8 cellular contexts compared by ENCODE assay signal in genomic region chr2:147844691-147845607, GRCh38. TPM values are rescaled to one million over a fixed set of nuclear protein-coding genes. Genes with fewer than 3 reads are reported as not detected.
DNase-seq lines count a peak whose midpoint lies in the region; ATAC-seq and TF ChIP-seq lines count a peak whose summit lies in the region.

ACVR2A (plus strand) TSS chr2:147845029; CDS start chr2:147845153, 124 bp downstream.

- TF ChIP-seq CTCF in lower lobe of right lung (IDR thresholded peaks at IDR 0.05) = no peak

- peak within 1 kb of the TSS; percentile 94 for H3K27ac ChIP-seq in duodenal mucosa (ENCODE audit: low read depth, low read length)
- H3K27ac ChIP-seq in lower lobe of right lung = peak within 1 kb of the TSS; percentile 95

- peak within 1 kb of the TSS; percentile 92 for H3K27ac Mint-ChIP-seq in activated CD4-positive, alpha-beta T cell treated with anti-CD3 and anti-CD28 coated beads, Interleukin-2, amount 10 ng/mL, durations not matched to agents 7 days and 5 days

- CTCF ChIA-PET in activated CD4-positive, alpha-beta T cell treated with anti-CD3 and anti-CD28 coated beads, Interleukin-2, amount 10 ng/mL, durations not matched to agents 7 days and 5 days (lab: Charles Lee) = no interaction called here

- peaks cover 8 to 37% of the 10 kb centered on the region in 2 donors for H3K4me1 ChIP-seq in duodenal mucosa (ENCODE audit: control insufficient read depth in 1 of 2, insufficient read depth in 2 of 2, low read length in 2 of 2)
- peaks cover 27% of the 10 kb centered on the region for H3K4me1 ChIP-seq in lower lobe of right lung

- peaks cover 9% of the 10 kb centered on the region for H3K36me3 Mint-ChIP-seq in activated CD4-positive, alpha-beta T cell treated with anti-CD3 and anti-CD28 coated beads, Interleukin-2, amount 10 ng/mL, durations not matched to agents 7 days and 5 days (ENCODE audit: low read depth)

- H3K4me3 ChIP-seq in duodenal mucosa (ENCODE audit: low read depth in 1 of 2, low read length in 2 of 2) = peak within 1 kb of the TSS; percentile 82 to 85
- H3K4me3 ChIP-seq in lower lobe of right lung = peak within 1 kb of the TSS; percentile 81

- H3K4me3 Mint-ChIP-seq in activated CD4-positive, alpha-beta T cell treated with anti-CD3 and anti-CD28 coated beads, Interleukin-2, amount 10 ng/mL, durations not matched to agents 7 days and 5 days = peak within 1 kb of the TSS; percentile 86

- intact Hi-C loops in lower lobe of right lung (cut with DNase I) = no loop called here

- ATAC-seq in HG02798 (IDR thresholded peaks at IDR 0.05; ENCODE audit: poor library complexity, unreplicated experiment) = peak; percentile 56
- peak; percentile 9 to 53 for ATAC-seq in lower lobe of right lung

- POLR2A ChIA-PET in activated CD4-positive, alpha-beta T cell treated with anti-CD3 and anti-CD28 coated beads, Interleukin-2, amount 10 ng/mL, durations not matched to agents 7 days and 5 days (lab: Charles Lee) = no interaction called here

- H3K9ac ChIP-seq in duodenal mucosa (ENCODE audit: low read depth in 1 of 2, low read length in 2 of 2) = peak within 1 kb of the TSS; percentile 75 to 81

- H3K27me3 Mint-ChIP-seq in activated CD4-positive, alpha-beta T cell treated with anti-CD3 and anti-CD28 coated beads, Interleukin-2, amount 10 ng/mL, durations not matched to agents 7 days and 5 days = peaks cover 50% of the 10 kb centered on the region

- H3K27me3 ChIP-seq in duodenal mucosa (ENCODE audit: control insufficient read depth in 1 of 2, insufficient read depth in 2 of 2, low read length in 2 of 2) = no peaks in the 10 kb centered on the region
- no peaks in the 10 kb centered on the region for H3K27me3 ChIP-seq in lower lobe of right lung (ENCODE audit: low read depth)

- peak; percentile 75 for DNase-seq in NCI-H748 (lab: John Stamatoyannopoulos, UW; ENCODE audit: unreplicated experiment)
- DNase-seq in NCI-H748 treated with DMSO at 0.1 percent for 48 hours (lab: John Stamatoyannopoulos, UW) = no peak
- peak; percentile 56 for DNase-seq in NCI-H2029 (lab: John Stamatoyannopoulos, UW)
- DNase-seq in activated CD4-positive, alpha-beta T cell treated with anti-CD3 and anti-CD28 coated beads, Interleukin-2, amount 10 ng/mL, durations not matched to agents 7 days and 5 days = peak; percentile 60
- peak; percentile 52 for DNase-seq in lower lobe of right lung
- DNase-seq in stimulated activated CD4-positive, alpha-beta T cell treated with anti-CD3 and anti-CD28 coated beads, TNF-alpha, amount 100 ng/mL, for 4 hours (ENCODE audit: low read depth in 3 of 3) = peak in 2 of 3 experiments; percentile 5 to 8

- H3K9me3 Mint-ChIP-seq in activated CD4-positive, alpha-beta T cell treated with anti-CD3 and anti-CD28 coated beads, Interleukin-2, amount 10 ng/mL, durations not matched to agents 7 days and 5 days = no peaks in the 10 kb centered on the region

- H3K4me1 Mint-ChIP-seq in activated CD4-positive, alpha-beta T cell treated with anti-CD3 and anti-CD28 coated beads, Interleukin-2, amount 10 ng/mL, durations not matched to agents 7 days and 5 days = peaks cover 35% of the 10 kb centered on the region

- H3K36me3 ChIP-seq in duodenal mucosa (ENCODE audit: control insufficient read depth in 1 of 2, insufficient read depth in 2 of 2, low read length in 2 of 2) (no peaks in the 10 kb centered on the region), lower lobe of right lung (no peaks in the 10 kb centered on the region)

- no peaks in the 10 kb centered on the region for H3K9me3 ChIP-seq in duodenal mucosa (ENCODE audit: control insufficient read depth in 1 of 2, low read length in 2 of 2)
- H3K9me3 ChIP-seq in lower lobe of right lung = no peaks in the 10 kb centered on the region

RNA-seq across cellular contexts. Expression of gene ACVR2A, which starts in this region (rescaled TPM):
- 10 to 100 TPM in 1 of 2 experiments, 1 to 10 TPM in 1; 9.2 to 10.8 TPM for total RNA-seq in activated CD4-positive, alpha-beta T cell treated with anti-CD3 and anti-CD28 coated beads, Interleukin-2, amount 10 ng/mL, durations not matched to agents 7 days and 5 days
- 18.2 TPM for total RNA-seq in lower lobe of right lung
